Comparison of ENCODE assay signal across 12 cellular contexts in genomic region chr15:64950888-64951287, GRCh38. TPM values are rescaled to one million over a fixed set of nuclear protein-coding genes. Genes with fewer than 3 reads are reported as not detected.
A peak's percentile ranks its signal among the peaks of the same experiment; 100 is the strongest.
DNase-seq lines count a peak whose midpoint lies in the region; ATAC-seq, FAIRE-seq and TF ChIP-seq lines count a peak whose summit lies in the region.
"Had no signal": no experiment of that assay in that cellular context is flagged by ENCODE, and none has a peak within 500 bp of the region (broad histone marks: within the 10 kb centered on the region; RNA-seq: fewer than 3 reads in every experiment).

No MANE protein-coding gene starts in this region.

- no peak for TF ChIP-seq CTCF in Calu3 (IDR thresholded peaks at IDR 0.05; ENCODE audit: unreplicated experiment)
- TF ChIP-seq CTCF in OCI-LY7 (conservative IDR thresholded peaks at IDR 0.05; ENCODE audit: low read length), result no peak
- no peak for TF ChIP-seq CTCF in K562 (IDR thresholded peaks at IDR 0.05 in 2 of 3, conservative IDR thresholded peaks at IDR 0.05 in 1 of 3; ENCODE audit: insufficient read depth in 2 of 3, low read depth in 1 of 3, low read length in 3 of 3)
- TF ChIP-seq CTCF in esophagus muscularis mucosa (IDR thresholded peaks at IDR 0.05), result no peak
- no peak for TF ChIP-seq CTCF in gastrocnemius medialis (IDR thresholded peaks at IDR 0.05 in 4 of 5, conservative IDR thresholded peaks at IDR 0.05 in 1 of 5)

- BruUV-seq in Calu3 (replicated peaks; lab: Mats Ljungman, UMichigan), result TSS peak; percentile 71
- BruUV-seq in OCI-LY7 (replicated peaks; lab: Mats Ljungman, UMichigan), result no TSS peak
- BruUV-seq in K562 (replicated peaks; lab: Mats Ljungman, UMichigan), result no TSS peak

- H3K4me3 ChIP-seq in OCI-LY7 (ENCODE audit: low read depth, low read length, poor library complexity, severe bottlenecking), result no peak overlapping the region
- H3K4me3 ChIP-seq in K562, result no peak overlapping the region
- H3K4me3 ChIP-seq in esophagus muscularis mucosa, result no peak overlapping the region
- no peak overlapping the region for H3K4me3 ChIP-seq in gastrocnemius medialis
- H3K4me3 ChIP-seq: adrenal gland, thoracic aorta had no signal

- H3K27me3 ChIP-seq in K562 (ENCODE audit: control insufficient read depth in 2 of 2, insufficient read depth in 2 of 2, low read length in 2 of 2), result peaks cover 2 to 5% of the 10 kb centered on the region in 2 experiments; a peak in 1 of 5 replicates
- no peaks in the 10 kb centered on the region for H3K27me3 ChIP-seq in esophagus muscularis mucosa
- H3K27me3 ChIP-seq in gastrocnemius medialis, result no peaks in the 10 kb centered on the region
- H3K27me3 ChIP-seq: adrenal gland had no signal

- ATAC-seq in K562, result peak; percentile 63
- no peak for ATAC-seq in GM19023 (IDR thresholded peaks at IDR 0.05; ENCODE audit: unreplicated experiment)
- ATAC-seq in gastrocnemius medialis, result no peak

- no peak overlapping the region for H3K27ac ChIP-seq in OCI-LY7 (ENCODE audit: low read depth, low read length, poor library complexity, severe bottlenecking)
- H3K27ac ChIP-seq in K562 (ENCODE audit: extremely low read depth, low read depth, low read length), result no peak overlapping the region
- H3K27ac ChIP-seq in esophagus muscularis mucosa (replicated peaks in 1 of 4), result no peak overlapping the region
- no peak overlapping the region for H3K27ac ChIP-seq in gastrocnemius medialis
- H3K27ac ChIP-seq: adrenal gland, thoracic aorta had no signal

- H4K20me1 ChIP-seq in OCI-LY7 (ENCODE audit: insufficient read depth, low read length), result no peaks in the 10 kb centered on the region
- no peaks in the 10 kb centered on the region for H4K20me1 ChIP-seq in K562 (replicated peaks; ENCODE audit: control insufficient read depth, insufficient read depth, low read length)

- H2AFZ ChIP-seq in OCI-LY7 (ENCODE audit: low read length) (no peak overlapping the region), K562 (ENCODE audit: low read depth, low read length) (no peak overlapping the region)

- no peak for FAIRE-seq in K562 (lab: Jason Lieb, UNC)
- FAIRE-seq: GM12891 had no signal

- H3K4me1 ChIP-seq in OCI-LY7 (ENCODE audit: insufficient read depth, low read length, poor library complexity, severe bottlenecking) (no peaks in the 10 kb centered on the region), K562 (replicated peaks in 1 of 2; ENCODE audit: control insufficient read depth in 2 of 2, insufficient read depth in 2 of 2, low read length in 2 of 2) (no peaks in the 10 kb centered on the region), esophagus muscularis mucosa (no peaks in the 10 kb centered on the region), gastrocnemius medialis (no peaks in the 10 kb centered on the region)
- H3K4me1 ChIP-seq: adrenal gland had no signal

- TF ChIP-seq POLR2A in K562 (conservative IDR thresholded peaks at IDR 0.05) (no peak), esophagus muscularis mucosa (IDR thresholded peaks at IDR 0.05; ENCODE audit: low read depth) (no peak), gastrocnemius medialis (IDR thresholded peaks at IDR 0.05) (no peak)

- H3K4me2 ChIP-seq in OCI-LY7 (ENCODE audit: low read length) (no peak overlapping the region), K562 (ENCODE audit: insufficient read depth, low read length) (no peak overlapping the region)

- no peaks in the 10 kb centered on the region for H3K9me1 ChIP-seq in K562 (ENCODE audit: control insufficient read depth, insufficient read depth, low read length)

- H3K9me3 ChIP-seq in OCI-LY7 (ENCODE audit: low read length) (no peaks in the 10 kb centered on the region), K562 (replicated peaks; ENCODE audit: control insufficient read depth, insufficient read depth, low read depth, low read length) (no peaks in the 10 kb centered on the region), esophagus muscularis mucosa (no peaks in the 10 kb centered on the region), gastrocnemius medialis (no peaks in the 10 kb centered on the region)
- H3K9me3 ChIP-seq: adrenal gland, thoracic aorta had no signal

- no peaks in the 10 kb centered on the region for H3K9me2 ChIP-seq in OCI-LY7 (ENCODE audit: insufficient read depth, low read length)

- WGBS in K562 (ENCODE audit: insufficient coverage, low coverage, missing lambda C conversion rate), result 17% methylated on average over 6 of the region's 6 CpGs
- WGBS in esophagus muscularis mucosa, result 73% methylated on average over 6 of the region's 6 CpGs

- intact Hi-C loops in Calu3 (cut with micrococcal nuclease; ENCODE audit: unreplicated experiment) (no loop called here), OCI-LY7 (cut with micrococcal nuclease; ENCODE audit: unreplicated experiment) (no loop called here), K562 (cut with micrococcal nuclease) (no loop called here), esophagus muscularis mucosa (cut with DNase I) (no loop called here), gastrocnemius medialis (cut with DNase I; ENCODE audit: low total_unique reads) (no loop called here)

- peaks cover 7% of the 10 kb centered on the region for H3K27me3 Mint-ChIP-seq in Calu3 (ENCODE audit: unreplicated experiment)

- no peak overlapping the region for H3K9ac ChIP-seq in K562 (ENCODE audit: insufficient read depth in 1 of 2, low read depth in 2 of 2, low read length in 2 of 2)

- no peak for TF ChIP-seq RAD21 in K562 (CRISPR knock-in tag; conservative IDR thresholded peaks at IDR 0.05 in 1 of 2, IDR thresholded peaks at IDR 0.05 in 1 of 2)

- TF ChIP-seq EP300 in K562 (IDR thresholded peaks at IDR 0.05; ENCODE audit: low read length) (no peak), esophagus muscularis mucosa (IDR thresholded peaks at IDR 0.05) (no peak)

- peaks cover 35% of the 10 kb centered on the region for H3K9me3 Mint-ChIP-seq in Calu3 (ENCODE audit: low read depth, unreplicated experiment)

- no peak overlapping the region for H3K27ac Mint-ChIP-seq in Calu3 (ENCODE audit: unreplicated experiment)

- H3K79me2 ChIP-seq in OCI-LY7 (ENCODE audit: insufficient read depth, low read depth, low read length) (no peaks in the 10 kb centered on the region), K562 (ENCODE audit: control insufficient read depth, insufficient read depth, low read length) (no peaks in the 10 kb centered on the region)

- peaks cover 6% of the 10 kb centered on the region for H3K36me3 Mint-ChIP-seq in Calu3 (ENCODE audit: insufficient read depth, unreplicated experiment)

- H3K4me1 Mint-ChIP-seq in Calu3 (ENCODE audit: low read depth, unreplicated experiment), result peaks cover 10% of the 10 kb centered on the region

- in situ Hi-C loops in K562 (cut with MboI), result no loop called here
- in situ Hi-C loops in gastrocnemius medialis (cut with MboI; ENCODE audit: low sequenced_read_pairs in 4 of 4), result no loop called here

- POLR2A ChIA-PET in OCI-LY7 (lab: Charles Lee), result interaction anchor here (0.6 kb wide), 2 partner anchors 265 to 349 kb away, joined by 3 to 5 read pairs; no protein-coding TSS in a partner anchor
- POLR2A ChIA-PET in K562 (lab: Yijun Ruan, JAX), result interaction anchor here (0.7 to 1.0 kb wide), 2 partner anchors 11 to 23 kb away, joined by 3 to 5 read pairs; no protein-coding TSS in a partner anchor

- peak; percentile 3 for DNase-seq in CD1c-positive myeloid dendritic cell (ENCODE audit: extremely low spot score)
- no peak for DNase-seq in Calu3
- peak; percentile 27 for DNase-seq in OCI-LY7 (ENCODE audit: low spot score)
- no peak for DNase-seq in K562 (ENCODE audit: extremely low read depth in 1 of 4, low spot score in 3 of 4)
- DNase-seq in esophagus muscularis mucosa (ENCODE audit: extremely low spot score), result no peak
- DNase-seq in cortex of kidney (lab: John Stamatoyannopoulos, UW), result no peak
- no peak for DNase-seq in gastrocnemius medialis
- DNase-seq: adrenal gland, NCI-H524 treated with DMSO at 0.1 percent for 48 hours had no signal

- peaks cover 8% of the 10 kb centered on the region for H3K36me3 ChIP-seq in OCI-LY7 (ENCODE audit: insufficient read depth, low read length)
- H3K36me3 ChIP-seq in K562 (ENCODE audit: control insufficient read depth, insufficient read depth, low read length), result peaks cover 7% of the 10 kb centered on the region; the same call in 2 of the 3 replicates
- H3K36me3 ChIP-seq in esophagus muscularis mucosa, result peaks cover 8 to 34% (median 16%) of the 10 kb centered on the region in 4 donors
- peaks cover 0 to 9% of the 10 kb centered on the region in 2 donors for H3K36me3 ChIP-seq in gastrocnemius medialis

- CTCF ChIA-PET in Calu3 (lab: Charles Lee) (interaction anchor here (0.8 kb wide), 1 partner anchor 73 kb away, joined by 4 read pairs; no protein-coding TSS in a partner anchor), OCI-LY7 (lab: Charles Lee; ENCODE audit: unreplicated experiment) (interaction anchor here (0.6 kb wide), 1 partner anchor 103 kb away, joined by 4 read pairs; no protein-coding TSS in a partner anchor), K562 (lab: Yijun Ruan, JAX; ENCODE audit: low intra/inter-chr PET ratio) (no interaction called here)

- no peak overlapping the region for H3K4me3 Mint-ChIP-seq in Calu3 (ENCODE audit: low read depth, unreplicated experiment)

RNA-seq across cellular contexts. Expression of gene SPG21, which starts 38.8 kb away (rescaled TPM):
- total RNA-seq in Calu3 (2022), result 104 TPM in 2 replicates
- 49.6 and 56.4 TPM in 2 replicates for total RNA-seq in OCI-LY7 (2014; rRNA removed; shearing (Covaris generic))
- total RNA-seq in OCI-LY7 (2022), result 83.9 and 95.4 TPM in 2 replicates
- 42.0 and 42.1 TPM in 2 replicates for total RNA-seq in K562 (2011; cell fraction: chromatin; rRNA removed; ENCODE audit: low replicate concordance)
- 28.0 and 36.9 TPM in 2 replicates for total RNA-seq in K562 (2011; cell fraction: nucleolus; rRNA removed)
- total RNA-seq in K562 (2011; cell fraction: nucleoplasm; rRNA removed), result 55.7 and 78.3 TPM in 2 replicates
- 46.1 and 50.0 TPM in 2 replicates for total RNA-seq in K562 (2014; rRNA removed)
- total RNA-seq in K562 (2014; rRNA removed; fragmentation: Illumina TruSeq; extraction: Trizol), result 71.2 and 73.9 TPM in 2 replicates
- total RNA-seq in K562 (2015; rRNA removed; fragmentation: Illumina TruSeq; extraction: Trizol), result 56.8 and 59.8 TPM in 2 replicates
- 72.0 and 79.1 TPM in 2 replicates for total RNA-seq in K562 (2021)
- 49.2 and 65.1 TPM in 2 replicates for polyA plus RNA-seq in K562 (2011; rRNA removed)
- 52.2 and 59.7 TPM in 2 replicates for polyA plus RNA-seq in K562 (2011; cell fraction: cytosol; rRNA removed)
- 24.0 and 24.4 TPM in 2 replicates for polyA plus RNA-seq in K562 (2011; cell fraction: nucleus; rRNA removed)
- polyA plus RNA-seq in K562 (2012), result 54.8 and 61.6 TPM in 2 replicates
- 78.7 and 98.8 TPM in 2 replicates for polyA plus RNA-seq in K562 (2014; fragmentation: Illumina TruSeq; extraction: Trizol)
- 10 to 100 TPM; 22.8 to 23.6 TPM for polyA plus RNA-seq in K562 (2014; fragmentation: Nextera tagmentation; extraction: Ambion mirVana)
- polyA plus RNA-seq in K562 (2014; rRNA removed), result 65.7 and 69.0 TPM in 2 replicates
- polyA minus RNA-seq in K562 (2011; rRNA and poly(A)+ RNA removed), result 40.4 and 43.8 TPM in 2 replicates
- 23.4 and 27.0 TPM in 2 replicates for polyA minus RNA-seq in K562 (2011; cell fraction: cytosol; rRNA and poly(A)+ RNA removed)
- polyA minus RNA-seq in K562 (2011; cell fraction: nucleus; rRNA and poly(A)+ RNA removed), result 13.5 and 20.1 TPM in 2 replicates
- total RNA-seq in esophagus muscularis mucosa, result 10 to 100 TPM; 83.5 to 96.7 (median 90.8) TPM
- 10 to 100 TPM; 61.9 to 84.4 (median 72.5) TPM for total RNA-seq in gastrocnemius medialis

RNA-seq across cellular contexts. Expression of gene ANKDD1A, which starts 39.2 kb away (rescaled TPM):
- total RNA-seq in Calu3 (2022) (0.37 and 0.42 TPM in 2 replicates), OCI-LY7 (2022) (3.1 and 5.1 TPM in 2 replicates), K562 (2014; rRNA removed) (0.27 and 0.33 TPM in 2 replicates), K562 (2014; rRNA removed; fragmentation: Illumina TruSeq; extraction: Trizol) (0.44 and 0.48 TPM in 2 replicates), K562 (2015; rRNA removed; fragmentation: Illumina TruSeq; extraction: Trizol) (0.41 and 0.43 TPM in 2 replicates), K562 (2021) (0.49 and 0.80 TPM in 2 replicates), esophagus muscularis mucosa (10 to 100 TPM in 3 of 4 donors, 1 to 10 TPM in 1; 10.0 to 14.7 (median 11.0) TPM), gastrocnemius medialis (under 1 TPM in 3 of 4 donors, not detected in 1; 0.11 to 0.39 (median 0.36) TPM)
- total RNA-seq in OCI-LY7 (2014; rRNA removed; shearing (Covaris generic)), result 0.88 and 2.1 TPM in 2 replicates
- 1.1 and 2.9 TPM in 2 replicates for total RNA-seq in K562 (2011; cell fraction: chromatin; rRNA removed; ENCODE audit: low replicate concordance)
- 1.3 TPM in 2 replicates for total RNA-seq in K562 (2011; cell fraction: nucleolus; rRNA removed)
- total RNA-seq in K562 (2011; cell fraction: nucleoplasm; rRNA removed), result 1.6 and 2.0 TPM in 2 replicates
- polyA plus RNA-seq in K562 (2011; rRNA removed) (0.70 and 1.7 TPM in 2 replicates), K562 (2014; fragmentation: Illumina TruSeq; extraction: Trizol) (0.34 and 0.60 TPM in 2 replicates), K562 (2014; fragmentation: Nextera tagmentation; extraction: Ambion mirVana) (under 1 TPM; 0.08 to 0.32 TPM), K562 (2014; rRNA removed) (0.54 and 1.4 TPM in 2 replicates)
- polyA plus RNA-seq in K562 (2011; cell fraction: cytosol; rRNA removed), result 1.1 and 1.8 TPM in 2 replicates
- polyA plus RNA-seq in K562 (2011; cell fraction: nucleus; rRNA removed), result 1.4 and 2.1 TPM in 2 replicates
- 0.52 and 1.1 TPM in 2 replicates for polyA plus RNA-seq in K562 (2012)
- 0.21 and 0.93 TPM in 2 replicates for polyA minus RNA-seq in K562 (2011; rRNA and poly(A)+ RNA removed)
- 0.86 TPM in 1 of 2 replicates, not detected in the other for polyA minus RNA-seq in K562 (2011; cell fraction: cytosol; rRNA and poly(A)+ RNA removed)
- 0.27 and 2.1 TPM in 2 replicates for polyA minus RNA-seq in K562 (2011; cell fraction: nucleus; rRNA and poly(A)+ RNA removed)

Comparison
In these comparisons a context has a peak if more than half of its experiments do, and no peak if none do; other contexts are left out.
1. DNase-seq: peak in CD1c-positive myeloid dendritic cell (single experiment) and OCI-LY7 (single experiment); none in Calu3 (single experiment), K562 (0 of 4), esophagus muscularis mucosa (single experiment), cortex of kidney (single experiment) and gastrocnemius medialis (0 of 2).